ENCODE assay signal across 2 cellular contexts in the genomic region with DNA sequence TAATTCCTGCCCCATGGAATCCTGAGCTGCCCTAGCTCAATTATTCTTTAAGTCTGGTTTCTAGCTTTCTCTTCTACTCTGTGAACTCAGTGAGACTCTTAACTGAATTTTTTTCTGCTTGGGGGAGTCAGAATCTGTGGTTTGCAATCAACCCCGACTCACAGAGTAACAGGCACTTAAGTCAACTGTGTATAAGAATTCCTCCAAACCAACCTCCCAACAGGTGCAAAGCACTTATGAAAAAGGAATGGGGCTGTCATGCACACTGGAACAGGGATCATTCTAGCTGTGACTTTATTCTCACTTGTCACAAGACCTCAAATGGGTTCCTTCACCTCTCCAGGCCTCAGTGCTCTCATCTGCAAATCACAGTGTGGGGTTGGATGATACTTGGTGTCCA.
TF ChIP-seq lines count a peak whose summit lies in the region.

No MANE protein-coding gene starts in this region.

TF ChIP-seq in GM23338, 12 proteins besides CTCF, POLR2A, EP300 and RAD21 (continues in another document):
- TF ChIP-seq, protein P1, sequence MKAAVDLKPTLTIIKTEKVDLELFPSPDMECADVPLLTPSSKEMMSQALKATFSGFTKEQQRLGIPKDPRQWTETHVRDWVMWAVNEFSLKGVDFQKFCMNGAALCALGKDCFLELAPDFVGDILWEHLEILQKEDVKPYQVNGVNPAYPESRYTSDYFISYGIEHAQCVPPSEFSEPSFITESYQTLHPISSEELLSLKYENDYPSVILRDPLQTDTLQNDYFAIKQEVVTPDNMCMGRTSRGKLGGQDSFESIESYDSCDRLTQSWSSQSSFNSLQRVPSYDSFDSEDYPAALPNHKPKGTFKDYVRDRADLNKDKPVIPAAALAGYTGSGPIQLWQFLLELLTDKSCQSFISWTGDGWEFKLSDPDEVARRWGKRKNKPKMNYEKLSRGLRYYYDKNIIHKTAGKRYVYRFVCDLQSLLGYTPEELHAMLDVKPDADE (IDR thresholded peaks at IDR 0.05): no peak
- TF ChIP-seq, protein P2, sequence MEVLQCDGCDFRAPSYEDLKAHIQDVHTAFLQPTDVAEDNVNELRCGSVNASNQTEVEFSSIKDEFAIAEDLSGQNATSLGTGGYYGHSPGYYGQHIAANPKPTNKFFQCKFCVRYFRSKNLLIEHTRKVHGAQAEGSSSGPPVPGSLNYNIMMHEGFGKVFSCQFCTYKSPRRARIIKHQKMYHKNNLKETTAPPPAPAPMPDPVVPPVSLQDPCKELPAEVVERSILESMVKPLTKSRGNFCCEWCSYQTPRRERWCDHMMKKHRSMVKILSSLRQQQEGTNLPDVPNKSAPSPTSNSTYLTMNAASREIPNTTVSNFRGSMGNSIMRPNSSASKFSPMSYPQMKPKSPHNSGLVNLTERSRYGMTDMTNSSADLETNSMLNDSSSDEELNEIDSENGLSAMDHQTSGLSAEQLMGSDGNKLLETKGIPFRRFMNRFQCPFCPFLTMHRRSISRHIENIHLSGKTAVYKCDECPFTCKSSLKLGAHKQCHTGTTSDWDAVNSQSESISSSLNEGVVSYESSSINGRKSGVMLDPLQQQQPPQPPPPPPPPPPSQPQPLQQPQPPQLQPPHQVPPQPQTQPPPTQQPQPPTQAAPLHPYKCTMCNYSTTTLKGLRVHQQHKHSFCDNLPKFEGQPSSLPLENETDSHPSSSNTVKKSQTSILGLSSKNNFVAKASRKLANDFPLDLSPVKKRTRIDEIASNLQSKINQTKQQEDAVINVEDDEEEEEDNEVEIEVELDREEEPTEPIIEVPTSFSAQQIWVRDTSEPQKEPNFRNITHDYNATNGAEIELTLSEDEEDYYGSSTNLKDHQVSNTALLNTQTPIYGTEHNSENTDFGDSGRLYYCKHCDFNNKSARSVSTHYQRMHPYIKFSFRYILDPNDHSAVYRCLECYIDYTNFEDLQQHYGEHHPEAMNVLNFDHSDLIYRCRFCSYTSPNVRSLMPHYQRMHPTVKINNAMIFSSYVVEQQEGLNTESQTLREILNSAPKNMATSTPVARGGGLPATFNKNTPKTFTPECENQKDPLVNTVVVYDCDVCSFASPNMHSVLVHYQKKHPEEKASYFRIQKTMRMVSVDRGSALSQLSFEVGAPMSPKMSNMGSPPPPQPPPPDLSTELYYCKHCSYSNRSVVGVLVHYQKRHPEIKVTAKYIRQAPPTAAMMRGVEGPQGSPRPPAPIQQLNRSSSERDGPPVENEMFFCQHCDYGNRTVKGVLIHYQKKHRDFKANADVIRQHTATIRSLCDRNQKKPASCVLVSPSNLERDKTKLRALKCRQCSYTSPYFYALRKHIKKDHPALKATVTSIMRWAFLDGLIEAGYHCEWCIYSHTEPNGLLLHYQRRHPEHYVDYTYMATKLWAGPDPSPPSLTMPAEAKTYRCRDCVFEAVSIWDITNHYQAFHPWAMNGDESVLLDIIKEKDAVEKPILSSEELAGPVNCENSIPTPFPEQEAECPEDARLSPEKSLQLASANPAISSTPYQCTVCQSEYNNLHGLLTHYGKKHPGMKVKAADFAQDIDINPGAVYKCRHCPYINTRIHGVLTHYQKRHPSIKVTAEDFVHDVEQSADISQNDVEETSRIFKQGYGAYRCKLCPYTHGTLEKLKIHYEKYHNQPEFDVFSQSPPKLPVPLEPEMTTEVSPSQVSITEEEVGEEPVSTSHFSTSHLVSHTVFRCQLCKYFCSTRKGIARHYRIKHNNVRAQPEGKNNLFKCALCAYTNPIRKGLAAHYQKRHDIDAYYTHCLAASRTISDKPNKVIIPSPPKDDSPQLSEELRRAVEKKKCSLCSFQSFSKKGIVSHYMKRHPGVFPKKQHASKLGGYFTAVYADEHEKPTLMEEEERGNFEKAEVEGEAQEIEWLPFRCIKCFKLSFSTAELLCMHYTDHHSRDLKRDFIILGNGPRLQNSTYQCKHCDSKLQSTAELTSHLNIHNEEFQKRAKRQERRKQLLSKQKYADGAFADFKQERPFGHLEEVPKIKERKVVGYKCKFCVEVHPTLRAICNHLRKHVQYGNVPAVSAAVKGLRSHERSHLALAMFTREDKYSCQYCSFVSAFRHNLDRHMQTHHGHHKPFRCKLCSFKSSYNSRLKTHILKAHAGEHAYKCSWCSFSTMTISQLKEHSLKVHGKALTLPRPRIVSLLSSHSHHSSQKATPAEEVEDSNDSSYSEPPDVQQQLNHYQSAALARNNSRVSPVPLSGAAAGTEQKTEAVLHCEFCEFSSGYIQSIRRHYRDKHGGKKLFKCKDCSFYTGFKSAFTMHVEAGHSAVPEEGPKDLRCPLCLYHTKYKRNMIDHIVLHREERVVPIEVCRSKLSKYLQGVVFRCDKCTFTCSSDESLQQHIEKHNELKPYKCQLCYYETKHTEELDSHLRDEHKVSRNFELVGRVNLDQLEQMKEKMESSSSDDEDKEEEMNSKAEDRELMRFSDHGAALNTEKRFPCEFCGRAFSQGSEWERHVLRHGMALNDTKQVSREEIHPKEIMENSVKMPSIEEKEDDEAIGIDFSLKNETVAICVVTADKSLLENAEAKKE (CRISPR knock-in tag; IDR thresholded peaks at IDR 0.05): no peak
- TF ChIP-seq EZH2 (IDR thresholded peaks at IDR 0.05; ENCODE audit: low read depth, unreplicated experiment) (no peak), CREB1 (CRISPR knock-in tag; IDR thresholded peaks at IDR 0.05; ENCODE audit: low read depth) (no peak), EZH2phosphoT487 (IDR thresholded peaks at IDR 0.05; ENCODE audit: unreplicated experiment) (no peak), ZNF331 (CRISPR knock-in tag; IDR thresholded peaks at IDR 0.05; ENCODE audit: low read depth) (no peak), ZNF114 (CRISPR knock-in tag; IDR thresholded peaks at IDR 0.05) (no peak), POLR2AphosphoS5 (IDR thresholded peaks at IDR 0.05; ENCODE audit: low read depth) (no peak), JUNB (IDR thresholded peaks at IDR 0.05; ENCODE audit: unreplicated experiment) (no peak)
- TF ChIP-seq, protein P3, sequence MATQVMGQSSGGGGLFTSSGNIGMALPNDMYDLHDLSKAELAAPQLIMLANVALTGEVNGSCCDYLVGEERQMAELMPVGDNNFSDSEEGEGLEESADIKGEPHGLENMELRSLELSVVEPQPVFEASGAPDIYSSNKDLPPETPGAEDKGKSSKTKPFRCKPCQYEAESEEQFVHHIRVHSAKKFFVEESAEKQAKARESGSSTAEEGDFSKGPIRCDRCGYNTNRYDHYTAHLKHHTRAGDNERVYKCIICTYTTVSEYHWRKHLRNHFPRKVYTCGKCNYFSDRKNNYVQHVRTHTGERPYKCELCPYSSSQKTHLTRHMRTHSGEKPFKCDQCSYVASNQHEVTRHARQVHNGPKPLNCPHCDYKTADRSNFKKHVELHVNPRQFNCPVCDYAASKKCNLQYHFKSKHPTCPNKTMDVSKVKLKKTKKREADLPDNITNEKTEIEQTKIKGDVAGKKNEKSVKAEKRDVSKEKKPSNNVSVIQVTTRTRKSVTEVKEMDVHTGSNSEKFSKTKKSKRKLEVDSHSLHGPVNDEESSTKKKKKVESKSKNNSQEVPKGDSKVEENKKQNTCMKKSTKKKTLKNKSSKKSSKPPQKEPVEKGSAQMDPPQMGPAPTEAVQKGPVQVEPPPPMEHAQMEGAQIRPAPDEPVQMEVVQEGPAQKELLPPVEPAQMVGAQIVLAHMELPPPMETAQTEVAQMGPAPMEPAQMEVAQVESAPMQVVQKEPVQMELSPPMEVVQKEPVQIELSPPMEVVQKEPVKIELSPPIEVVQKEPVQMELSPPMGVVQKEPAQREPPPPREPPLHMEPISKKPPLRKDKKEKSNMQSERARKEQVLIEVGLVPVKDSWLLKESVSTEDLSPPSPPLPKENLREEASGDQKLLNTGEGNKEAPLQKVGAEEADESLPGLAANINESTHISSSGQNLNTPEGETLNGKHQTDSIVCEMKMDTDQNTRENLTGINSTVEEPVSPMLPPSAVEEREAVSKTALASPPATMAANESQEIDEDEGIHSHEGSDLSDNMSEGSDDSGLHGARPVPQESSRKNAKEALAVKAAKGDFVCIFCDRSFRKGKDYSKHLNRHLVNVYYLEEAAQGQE (IDR thresholded peaks at IDR 0.05; ENCODE audit: unreplicated experiment): no peak

TF ChIP-seq in H1, 55 proteins besides CTCF, POLR2A, EP300 and RAD21:
- TF ChIP-seq JUND (IDR thresholded peaks at IDR 0.05; ENCODE audit: low read length) (no peak), CHD1 (IDR thresholded peaks at IDR 0.05; ENCODE audit: low read depth, low read length) (no peak), FOSL1 (IDR thresholded peaks at IDR 0.05; ENCODE audit: insufficient read depth, low read depth, low read length) (no peak), EZH2 (IDR thresholded peaks at IDR 0.05; ENCODE audit: low read depth, low read length, severe bottlenecking) (no peak), SIRT6 (IDR thresholded peaks at IDR 0.05; ENCODE audit: low read length) (no peak), KDM5A (IDR thresholded peaks at IDR 0.05; ENCODE audit: low read length) (no peak)
- TF ChIP-seq, protein P4, sequence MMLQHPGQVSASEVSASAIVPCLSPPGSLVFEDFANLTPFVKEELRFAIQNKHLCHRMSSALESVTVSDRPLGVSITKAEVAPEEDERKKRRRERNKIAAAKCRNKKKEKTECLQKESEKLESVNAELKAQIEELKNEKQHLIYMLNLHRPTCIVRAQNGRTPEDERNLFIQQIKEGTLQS (IDR thresholded peaks at IDR 0.05; ENCODE audit: insufficient read depth, low read depth, low read length): no peak
- TF ChIP-seq, protein P5, sequence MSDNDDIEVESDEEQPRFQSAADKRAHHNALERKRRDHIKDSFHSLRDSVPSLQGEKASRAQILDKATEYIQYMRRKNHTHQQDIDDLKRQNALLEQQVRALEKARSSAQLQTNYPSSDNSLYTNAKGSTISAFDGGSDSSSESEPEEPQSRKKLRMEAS (IDR thresholded peaks at IDR 0.05): no peak
